Comparison of ENCODE assay signal across 9 cellular contexts in genomic region chr15:59437777-59438574, GRCh38. TPM values are rescaled to one million over a fixed set of nuclear protein-coding genes. Genes with fewer than 3 reads are reported as not detected.
DNase-seq lines count a peak whose midpoint lies in the region; ATAC-seq, FAIRE-seq and TF ChIP-seq lines count a peak whose summit lies in the region.
"Had no signal": no experiment of that assay in that cellular context is flagged by ENCODE, and none has a peak within 500 bp of the region (broad histone marks: within the 10 kb centered on the region; RNA-seq: fewer than 3 reads in every experiment).

Gene FAM81A, plus strand, starts transcription at chr15:59438186. Its CDS starts 20,441 bp downstream, at chr15:59458627.

- H3K4me3 ChIP-seq in OCI-LY1 (ENCODE audit: low read depth, low read length, poor library complexity, severe bottlenecking), result peak within 1 kb of the TSS; percentile 86
- H3K4me3 ChIP-seq in uterus, result peak within 1 kb of the TSS; percentile 38 to 49

- intact Hi-C loops in head of caudate nucleus (cut with DNase I), result loop anchor here (10.0 kb wide), 1 partner anchor 63 kb away; the partner anchor contains the start of gene MYO1E
- intact Hi-C loops in uterus (cut with DNase I; ENCODE audit: low total_unique reads), result no loop called here

- H3K27ac ChIP-seq in OCI-LY1 (ENCODE audit: low read depth, low read length, poor library complexity, severe bottlenecking) (peak within 1 kb of the TSS; percentile 83), uterus (peak within 1 kb of the TSS; percentile 38 to 61)
- H3K27ac ChIP-seq: epithelial cell of prostate had no signal

- peaks cover 66% of the 10 kb centered on the region for H3K4me1 ChIP-seq in OCI-LY1 (ENCODE audit: insufficient read depth, low read length, severe bottlenecking)
- peaks cover 0 to 6% of the 10 kb centered on the region in 2 donors for H3K4me1 ChIP-seq in uterus

- peaks cover 35% of the 10 kb centered on the region for H3K36me3 ChIP-seq in OCI-LY1 (ENCODE audit: insufficient read depth, low read length)
- H3K36me3 ChIP-seq in uterus, result no peaks in the 10 kb centered on the region

- H2AFZ ChIP-seq in OCI-LY1 (ENCODE audit: low read length), result no peak within 1 kb of the TSS

- H3K36me3 Mint-ChIP-seq in activated naive CD4-positive, alpha-beta T cell treated with anti-CD3 and anti-CD28 coated beads, Interleukin-2, amount 50 U/mL, for 72 hours, result no peaks in the 10 kb centered on the region

- H3K9me3 ChIP-seq in OCI-LY1 (ENCODE audit: low read length) (no peaks in the 10 kb centered on the region), uterus (no peaks in the 10 kb centered on the region)

- FAIRE-seq in D721Med (lab: Jason Lieb, UNC), result no peak

- no peaks in the 10 kb centered on the region for H3K9me2 ChIP-seq in OCI-LY1 (ENCODE audit: low read depth, low read length)

- ATAC-seq in GM19452 (IDR thresholded peaks at IDR 0.05; ENCODE audit: unreplicated experiment) (peak; percentile 76), HG03521 (IDR thresholded peaks at IDR 0.05; ENCODE audit: unreplicated experiment) (peak; percentile 69), omental fat pad (ENCODE audit: low FRiP score) (peak; percentile 75)
- peak; percentile 81 to 90 for ATAC-seq in activated naive CD4-positive, alpha-beta T cell treated with anti-CD3 and anti-CD28 coated beads, Interleukin-2, amount 50 U/mL, for 72 hours

- H3K27me3 ChIP-seq in OCI-LY1 (ENCODE audit: insufficient read depth, low read length), result no peaks in the 10 kb centered on the region
- no peaks in the 10 kb centered on the region for H3K27me3 ChIP-seq in uterus

- H3F3A ChIP-seq in OCI-LY1 (ENCODE audit: insufficient read depth, low read length), result no peaks in the 10 kb centered on the region

- H3K27ac Mint-ChIP-seq in activated naive CD4-positive, alpha-beta T cell treated with anti-CD3 and anti-CD28 coated beads, Interleukin-2, amount 50 U/mL, for 72 hours, result no peak within 1 kb of the TSS

- peaks cover 39% of the 10 kb centered on the region for H3K79me2 ChIP-seq in OCI-LY1 (ENCODE audit: insufficient read depth, low read length)

- DNase-seq in D721Med (ENCODE audit: insufficient read length, low spot score) (peak; percentile 80), head of caudate nucleus (peak; percentile 66 to 96 (median 88)), omental fat pad (ENCODE audit: low spot score) (no peak), uterus (peak; percentile 84 to 88)
- peak in 1 of 2 donors; percentile 58 for DNase-seq in activated naive CD4-positive, alpha-beta T cell treated with anti-CD3 and anti-CD28 coated beads, Interleukin-2, amount 50 U/mL, for 72 hours (ENCODE audit: low spot score in 2 of 2)

- H3K9me3 Mint-ChIP-seq in activated naive CD4-positive, alpha-beta T cell treated with anti-CD3 and anti-CD28 coated beads, Interleukin-2, amount 50 U/mL, for 72 hours, result no peaks in the 10 kb centered on the region

- peak within 1 kb of the TSS; percentile 95 for H3K9ac ChIP-seq in OCI-LY1 (ENCODE audit: low read length)

- no peak for TF ChIP-seq POLR2A in uterus (IDR thresholded peaks at IDR 0.05)

- TF ChIP-seq CTCF in D721Med (IDR thresholded peaks at IDR 0.05; ENCODE audit: insufficient read depth, missing control alignments), result no peak
- TF ChIP-seq CTCF in OCI-LY1 (IDR thresholded peaks at IDR 0.05; ENCODE audit: low read length), result no peak
- no peak for TF ChIP-seq CTCF in omental fat pad (IDR thresholded peaks at IDR 0.05)
- TF ChIP-seq CTCF in uterus (IDR thresholded peaks at IDR 0.05), result peak in 1 of 4 experiments; percentile 3

- peak within 1 kb of the TSS; percentile 86 for H3K4me2 ChIP-seq in OCI-LY1 (ENCODE audit: low read length)

- H4K20me1 ChIP-seq in OCI-LY1 (ENCODE audit: insufficient read depth, low read length), result no peaks in the 10 kb centered on the region

RNA-seq across cellular contexts. Expression of gene FAM81A, which starts in this region (rescaled TPM):
- total RNA-seq in activated naive CD4-positive, alpha-beta T cell treated with anti-CD3 and anti-CD28 coated beads, Interleukin-2, amount 50 U/mL, for 72 hours, result under 1 TPM; 0.09 to 0.41 TPM
- total RNA-seq in omental fat pad (under 1 TPM in 3 of 4 donors, not detected in 1; 0.38 to 0.93 (median 0.72) TPM), uterus (1 to 10 TPM in 2 of 4 donors, not detected in 2; 1.5 to 4.4 TPM)

Comparison
In these comparisons a context has a peak if more than half of its experiments do, and no peak if none do; other contexts are left out.
1. Peak in ATAC-seq in activated naive CD4-positive, alpha-beta T cell treated with anti-CD3 and anti-CD28 coated beads, Interleukin-2, amount 50 U/mL, for 72 hours; RNA of the gene not detected or under 1 TPM.
2. Peak in ATAC-seq in omental fat pad; RNA of the gene not detected or under 1 TPM.